In genomic region chr1:76268341-76268740, GRCh38 we compare ENCODE assay signal across 19 cellular contexts.
A peak's percentile ranks its signal among the peaks of the same experiment; 100 is the strongest.
DNase-seq lines count a peak whose midpoint lies in the region; ATAC-seq lines count a peak whose summit lies in the region.
"Had no signal": no experiment of that assay in that cellular context is flagged by ENCODE, and none has a peak within 500 bp of the region (broad histone marks: within the 10 kb centered on the region; RNA-seq: fewer than 3 reads in every experiment).

No MANE protein-coding gene starts in this region.

- peaks cover 0 to 1% of the 10 kb centered on the region in 2 donors for H3K9me3 Mint-ChIP-seq in activated T-cell treated with anti-CD3 and anti-CD28 coated beads, Interleukin-2, amount 50 U/mL, for 72 hours
- no peaks in the 10 kb centered on the region for H3K9me3 Mint-ChIP-seq in central memory CD8-positive, alpha-beta T cell
- no peaks in the 10 kb centered on the region for H3K9me3 Mint-ChIP-seq in stimulated activated naive CD8-positive, alpha-beta T cell treated with anti-CD3 and anti-CD28 coated beads, Interleukin-15, amount 100 ng/mL, for 72 hours
- H3K9me3 Mint-ChIP-seq: activated B cell treated with CpG ODN at 0.5 μM for 24 hours; stimulated activated naive B cell treated with anti-CD40 and anti-IgM and Interleukin-4, amounts not matched to agents 10 μg/mL and 1 μg/mL and 100 μg/mL, for 72 hours had no signal

- peaks cover 54% of the 10 kb centered on the region for H3K4me1 Mint-ChIP-seq in activated T-cell treated with anti-CD3 and anti-CD28 coated beads, Interleukin-2, amount 50 U/mL, for 72 hours (ENCODE audit: low read depth)
- peaks cover 33% of the 10 kb centered on the region for H3K4me1 Mint-ChIP-seq in central memory CD8-positive, alpha-beta T cell
- peaks cover 55% of the 10 kb centered on the region for H3K4me1 Mint-ChIP-seq in stimulated activated naive CD8-positive, alpha-beta T cell treated with anti-CD3 and anti-CD28 coated beads, Interleukin-15, amount 100 ng/mL, for 72 hours

- no peak for ATAC-seq in activated T-cell treated with anti-CD3 and anti-CD28 coated beads, Interleukin-2, amount 50 U/mL, for 72 hours (replicated peaks in 1 of 2)
- no peak for ATAC-seq in central memory CD8-positive, alpha-beta T cell (replicated peaks; ENCODE audit: extremely low read depth, poor library complexity, severe bottlenecking)
- no peak for ATAC-seq in stimulated activated naive CD8-positive, alpha-beta T cell treated with anti-CD3 and anti-CD28 coated beads, Interleukin-15, amount 100 ng/mL, for 72 hours
- ATAC-seq in HG03521 (IDR thresholded peaks at IDR 0.05; ENCODE audit: unreplicated experiment) (no peak), HG03280 (IDR thresholded peaks at IDR 0.05; ENCODE audit: unreplicated experiment) (no peak), HG03135 (IDR thresholded peaks at IDR 0.05; ENCODE audit: unreplicated experiment) (no peak)

- no peak overlapping the region for H3K27ac Mint-ChIP-seq in activated T-cell treated with anti-CD3 and anti-CD28 coated beads, Interleukin-2, amount 50 U/mL, for 72 hours
- peak overlapping the region; percentile 56 for H3K27ac Mint-ChIP-seq in central memory CD8-positive, alpha-beta T cell (ENCODE audit: low read depth)
- peak overlapping the region; percentile 54 to 86 for H3K27ac Mint-ChIP-seq in stimulated activated naive CD8-positive, alpha-beta T cell treated with anti-CD3 and anti-CD28 coated beads, Interleukin-15, amount 100 ng/mL, for 72 hours
- H3K27ac Mint-ChIP-seq: activated B cell treated with CpG ODN at 0.5 μM for 24 hours; progenitor cell of endocrine pancreas; stimulated activated naive B cell treated with anti-CD40 and anti-IgM and Interleukin-4, amounts not matched to agents 10 μg/mL and 1 μg/mL and 100 μg/mL, for 72 hours had no signal

- no peak for DNase-seq in activated T-cell treated with anti-CD3 and anti-CD28 coated beads, Interleukin-2, amount 50 U/mL, for 72 hours
- DNase-seq in activated T-cell treated with anti-CD3 and anti-CD28 coated beads for 4 hours (no peak), NCI-H524 treated with DMSO at 0.1 percent for 48 hours (lab: John Stamatoyannopoulos, UW) (peak; percentile 14)
- no peak for DNase-seq in central memory CD8-positive, alpha-beta T cell (ENCODE audit: low spot score in 2 of 2)
- DNase-seq in stimulated activated naive CD8-positive, alpha-beta T cell treated with anti-CD3 and anti-CD28 coated beads, Interleukin-15, amount 100 ng/mL, for 72 hours, result no peak
- DNase-seq: activated B cell treated with CpG ODN at 0.5 μM for 24 hours; activated gamma-delta T cell; dermis blood vessel endothelial cell; HCEC 1CT; mesenchymal stem cell; NCI-H1417 treated with DMSO at 0.1 percent for 48 hours; NCI-H774; SHP77; stimulated activated CD4-positive, alpha-beta T cell treated with anti-CD3 and anti-CD28 coated beads, Interleukin-2, amount 100 ng/mL, for 48 hours; stimulated activated naive B cell treated with anti-CD40 and anti-IgM and Interleukin-4, amounts not matched to agents 10 μg/mL and 1 μg/mL and 100 μg/mL, for 72 hours had no signal

- peak overlapping the region; percentile 50 to 58 for H3K4me3 Mint-ChIP-seq in activated T-cell treated with anti-CD3 and anti-CD28 coated beads, Interleukin-2, amount 50 U/mL, for 72 hours
- H3K4me3 Mint-ChIP-seq in central memory CD8-positive, alpha-beta T cell, result peak overlapping the region; percentile 28
- peak overlapping the region; percentile 51 to 68 for H3K4me3 Mint-ChIP-seq in stimulated activated naive CD8-positive, alpha-beta T cell treated with anti-CD3 and anti-CD28 coated beads, Interleukin-15, amount 100 ng/mL, for 72 hours
- H3K4me3 Mint-ChIP-seq: activated B cell treated with CpG ODN at 0.5 μM for 24 hours; stimulated activated naive B cell treated with anti-CD40 and anti-IgM and Interleukin-4, amounts not matched to agents 10 μg/mL and 1 μg/mL and 100 μg/mL, for 72 hours had no signal

- H3K36me3 Mint-ChIP-seq in activated T-cell treated with anti-CD3 and anti-CD28 coated beads, Interleukin-2, amount 50 U/mL, for 72 hours (ENCODE audit: insufficient read depth in 2 of 2), result no peaks in the 10 kb centered on the region
- H3K36me3 Mint-ChIP-seq in central memory CD8-positive, alpha-beta T cell (ENCODE audit: insufficient read depth), result peaks cover 3% of the 10 kb centered on the region
- H3K36me3 Mint-ChIP-seq: stimulated activated naive B cell treated with anti-CD40 and anti-IgM and Interleukin-4, amounts not matched to agents 10 μg/mL and 1 μg/mL and 100 μg/mL, for 72 hours had no signal

- no peaks in the 10 kb centered on the region for H3K27me3 Mint-ChIP-seq in activated T-cell treated with anti-CD3 and anti-CD28 coated beads, Interleukin-2, amount 50 U/mL, for 72 hours (ENCODE audit: low read depth)
- no peaks in the 10 kb centered on the region for H3K27me3 Mint-ChIP-seq in central memory CD8-positive, alpha-beta T cell
- H3K27me3 Mint-ChIP-seq in stimulated activated naive CD8-positive, alpha-beta T cell treated with anti-CD3 and anti-CD28 coated beads, Interleukin-15, amount 100 ng/mL, for 72 hours, result no peaks in the 10 kb centered on the region
- H3K27me3 Mint-ChIP-seq: activated B cell treated with CpG ODN at 0.5 μM for 24 hours; progenitor cell of endocrine pancreas; stimulated activated naive B cell treated with anti-CD40 and anti-IgM and Interleukin-4, amounts not matched to agents 10 μg/mL and 1 μg/mL and 100 μg/mL, for 72 hours had no signal
